8 cellular contexts compared by ENCODE assay signal in genomic region chr3:61560452-61561373, GRCh38. TPM values are rescaled to one million over a fixed set of nuclear protein-coding genes. Genes with fewer than 3 reads are reported as not detected.
DNase-seq lines count a peak whose midpoint lies in the region; ATAC-seq and TF ChIP-seq lines count a peak whose summit lies in the region.

No MANE protein-coding gene starts in this region.

- intact Hi-C loops in activated CD8-positive, alpha-beta T cell treated with anti-CD3 and anti-CD28 coated beads for 36 hours (cut with micrococcal nuclease), result no loop called here

- no peak for TF ChIP-seq CTCF in activated CD8-positive, alpha-beta T cell treated with anti-CD3 and anti-CD28 coated beads for 36 hours (IDR thresholded peaks at IDR 0.05)
- peak; percentile 4 for TF ChIP-seq CTCF in foreskin fibroblast (IDR thresholded peaks at IDR 0.05; ENCODE audit: low read depth, low read length)
- no peak for TF ChIP-seq CTCF in nephron (IDR thresholded peaks at IDR 0.05; ENCODE audit: unreplicated experiment in 3 of 3)

- H3K4me3 ChIP-seq in HAP-1 (peak overlapping the region; percentile 85), foreskin fibroblast (ENCODE audit: low read depth in 1 of 2, low read length in 2 of 2) (peak overlapping the region; percentile 77 to 82)

- POLR2A ChIA-PET in activated CD8-positive, alpha-beta T cell treated with anti-CD3 and anti-CD28 coated beads for 36 hours (lab: Charles Lee), result no interaction called here

- no peak overlapping the region for H3K27ac Mint-ChIP-seq in activated CD8-positive, alpha-beta T cell treated with anti-CD3 and anti-CD28 coated beads for 36 hours
- peak overlapping the region; percentile 99 to 100 (median 100) for H3K27ac Mint-ChIP-seq in nephron

- DNase-seq in SIG-M5 treated with dmso at 0.1 percent for 504 hours (lab: John Stamatoyannopoulos, UW; ENCODE audit: unreplicated experiment) (peak; percentile 30), SIG-M5 (lab: John Stamatoyannopoulos, UW) (no peak), HAP-1 (ENCODE audit: low spot score in 2 of 2) (peak; percentile 71 to 86), NCI-H2081 (lab: John Stamatoyannopoulos, UW) (peak; percentile 68 to 77), foreskin fibroblast (peak; percentile 78 to 90)
- DNase-seq in activated CD8-positive, alpha-beta T cell treated with anti-CD3 and anti-CD28 coated beads for 36 hours, result peak; percentile 59

- no peaks in the 10 kb centered on the region for H3K36me3 Mint-ChIP-seq in activated CD8-positive, alpha-beta T cell treated with anti-CD3 and anti-CD28 coated beads for 36 hours (ENCODE audit: low read depth)
- peaks cover 4% of the 10 kb centered on the region for H3K36me3 Mint-ChIP-seq in nephron (ENCODE audit: low read depth)

- CTCF ChIA-PET in activated CD8-positive, alpha-beta T cell treated with anti-CD3 and anti-CD28 coated beads for 36 hours (lab: Charles Lee), result no interaction called here

- peak overlapping the region; percentile 71 for H3K4me3 Mint-ChIP-seq in activated CD8-positive, alpha-beta T cell treated with anti-CD3 and anti-CD28 coated beads for 36 hours
- peak overlapping the region; percentile 99 to 100 (median 99) for H3K4me3 Mint-ChIP-seq in nephron

- H3K27me3 ChIP-seq in HAP-1 (ENCODE audit: low read depth), result no peaks in the 10 kb centered on the region

- no peaks in the 10 kb centered on the region for H3K9me3 ChIP-seq in HAP-1

- H3K4me1 ChIP-seq in HAP-1, result peaks cover 4% of the 10 kb centered on the region; the same call in 1 of the 2 replicates

- in situ Hi-C loops in HAP-1 (cut with MboI; ENCODE audit: low sequenced_read_pairs), result loop anchor here (10.0 kb wide), 1 partner anchor 124 kb away; no protein-coding TSS in a partner anchor

- peaks cover 4% of the 10 kb centered on the region; the same call in 1 of the 2 replicates for H3K36me3 ChIP-seq in HAP-1 (replicated peaks)

- no peaks in the 10 kb centered on the region for H3K9me3 Mint-ChIP-seq in activated CD8-positive, alpha-beta T cell treated with anti-CD3 and anti-CD28 coated beads for 36 hours
- H3K9me3 Mint-ChIP-seq in nephron, result peaks cover 8% of the 10 kb centered on the region

- peak; percentile 60 for ATAC-seq in activated CD8-positive, alpha-beta T cell treated with anti-CD3 and anti-CD28 coated beads for 36 hours
- no peak for ATAC-seq in HG02571 (IDR thresholded peaks at IDR 0.05; ENCODE audit: unreplicated experiment)

- H3K27me3 Mint-ChIP-seq in activated CD8-positive, alpha-beta T cell treated with anti-CD3 and anti-CD28 coated beads for 36 hours, result peaks cover 60% of the 10 kb centered on the region
- peaks cover 4% of the 10 kb centered on the region for H3K27me3 Mint-ChIP-seq in nephron (ENCODE audit: low read depth)

- peaks cover 8% of the 10 kb centered on the region for H3K4me1 Mint-ChIP-seq in activated CD8-positive, alpha-beta T cell treated with anti-CD3 and anti-CD28 coated beads for 36 hours (ENCODE audit: low read depth)
- peaks cover 14% of the 10 kb centered on the region for H3K4me1 Mint-ChIP-seq in nephron

RNA-seq across cellular contexts. Expression of gene PTPRG, which starts 0.7 kb away (rescaled TPM):
- not detected for total RNA-seq in activated CD8-positive, alpha-beta T cell treated with anti-CD3 and anti-CD28 coated beads for 36 hours
